ENCODE assay signal across 16 cellular contexts in the genomic region with DNA sequence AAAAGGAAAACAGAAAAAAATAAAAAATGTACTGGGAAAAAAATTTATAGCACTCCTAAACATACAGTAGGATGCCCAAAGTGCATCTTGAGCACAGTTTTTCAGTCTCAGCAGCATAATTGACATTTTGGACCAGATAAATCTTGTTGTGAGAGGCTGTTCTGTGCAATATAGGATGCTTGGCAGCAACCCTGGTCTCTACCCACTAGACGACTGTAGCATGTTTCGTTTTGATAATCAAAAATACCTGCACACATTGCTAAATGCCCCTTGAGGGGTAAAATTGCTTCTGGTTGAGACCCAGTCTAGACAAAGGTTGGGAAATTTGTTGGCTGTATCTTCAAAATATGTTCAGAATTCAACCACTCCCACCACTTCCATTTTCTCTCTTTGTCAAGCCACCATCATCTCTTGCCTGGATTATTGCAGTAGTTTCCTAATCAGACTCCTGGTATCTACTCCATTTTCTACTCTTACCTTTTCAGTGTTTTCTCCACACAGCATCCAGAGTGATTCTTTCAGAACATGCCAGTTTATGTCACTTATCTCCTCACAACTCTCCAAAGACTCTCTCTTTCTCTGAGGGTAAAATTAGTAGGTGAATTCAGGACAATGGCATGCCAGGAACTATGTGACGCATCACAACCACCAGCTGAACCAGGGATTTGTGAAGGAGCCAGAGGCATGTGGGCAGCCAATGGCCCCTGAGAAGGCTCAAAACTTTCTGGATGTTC.
DNase-seq lines count a peak whose midpoint lies in the region; ATAC-seq, FAIRE-seq and TF ChIP-seq lines count a peak whose summit lies in the region.
"Had no signal": no experiment of that assay in that cellular context is flagged by ENCODE, and none has a peak within 500 bp of the region (broad histone marks: within the 10 kb centered on the region; RNA-seq: fewer than 3 reads in every experiment).

No MANE protein-coding gene starts in this region.

- no peak for TF ChIP-seq POLR2A in breast epithelium (IDR thresholded peaks at IDR 0.05)

- H3K36me3 ChIP-seq in breast epithelium (no peaks in the 10 kb centered on the region), brain microvascular endothelial cell (replicated peaks) (no peaks in the 10 kb centered on the region)
- H3K36me3 ChIP-seq: neutrophil had no signal

- peak; percentile 46 for DNase-seq in MCF 10A (ENCODE audit: unreplicated experiment)
- no peak for DNase-seq in breast epithelium (ENCODE audit: low spot score in 2 of 2)
- peak; percentile 87 for DNase-seq in brain microvascular endothelial cell
- peak; percentile 46 for DNase-seq in left ventricle myocardium superior
- peak; percentile 50 for DNase-seq in urothelium cell line (ENCODE audit: low spot score)
- DNase-seq in stimulated activated naive CD8-positive, alpha-beta T cell treated with anti-CD3 and anti-CD28 coated beads, Interleukin-15, Interleukin-2, amounts not matched to agents 100 U/mL and 50 U/mL, for 24 hours = no peak
- no peak for DNase-seq in NCI-H2107 treated with DMSO at 0.1 percent for 48 hours (lab: John Stamatoyannopoulos, UW; ENCODE audit: unreplicated experiment)
- DNase-seq in NAMALWA (ENCODE audit: low spot score) = no peak
- DNase-seq: NCI-H1694 treated with DMSO at 0.1 percent for 48 hours; stimulated activated CD4-positive, alpha-beta T cell treated with anti-CD3 and anti-CD28 coated beads, Interleukin-1b, Interleukin-23, amount 100 ng/mL, for 48 hours; stimulated activated naive CD4-positive, alpha-beta T cell had no signal

- peak overlapping the region; percentile 26 for H3K4me3 Mint-ChIP-seq in MCF 10A (ENCODE audit: unreplicated experiment)
- H3K4me3 Mint-ChIP-seq: activated naive CD8-positive, alpha-beta T cell; T-helper 2 cell treated with Interferon-gamma antibody and Interleukin-4, amounts not matched to agents 5 μg/mL and 100 μg/mL, for 36 hours had no signal

- no peaks in the 10 kb centered on the region for H3K36me3 Mint-ChIP-seq in MCF 10A (ENCODE audit: insufficient read depth, unreplicated experiment)
- H3K36me3 Mint-ChIP-seq: activated naive CD8-positive, alpha-beta T cell had no signal

- H3K27me3 ChIP-seq in breast epithelium (no peaks in the 10 kb centered on the region), brain microvascular endothelial cell (replicated peaks) (no peaks in the 10 kb centered on the region)
- H3K27me3 ChIP-seq: neutrophil had no signal

- CTCF ChIA-PET in MCF 10A (lab: Yijun Ruan, JAX) = interaction anchor here (0.8 kb wide), 1 partner anchor 427 kb away, joined by 3 read pairs; no protein-coding TSS in a partner anchor

- intact Hi-C loops in MCF 10A (cut with micrococcal nuclease) (no loop called here), breast epithelium (cut with DNase I; ENCODE audit: low total_unique reads) (no loop called here), left ventricle myocardium superior (cut with micrococcal nuclease) (no loop called here)

- peak; percentile 95 for ATAC-seq in left ventricle myocardium superior
- no peak for ATAC-seq in stimulated activated naive CD8-positive, alpha-beta T cell treated with anti-CD3 and anti-CD28 coated beads, Interleukin-15, Interleukin-2, amounts not matched to agents 100 U/mL and 50 U/mL, for 24 hours

- H3K27ac ChIP-seq in breast epithelium (no peak overlapping the region), brain microvascular endothelial cell (peak overlapping the region; percentile 91)
- H3K27ac ChIP-seq: 22Rv1, neutrophil had no signal

- POLR2A ChIA-PET in MCF 10A (lab: Yijun Ruan, JAX) = no interaction called here

- H3K4me3 ChIP-seq in breast epithelium (no peak overlapping the region), brain microvascular endothelial cell (ENCODE audit: low read depth, low read length) (no peak overlapping the region)

- no peaks in the 10 kb centered on the region for H3K9me3 ChIP-seq in breast epithelium
- H3K9me3 ChIP-seq: neutrophil had no signal

- no peaks in the 10 kb centered on the region for H3K9me3 Mint-ChIP-seq in MCF 10A (ENCODE audit: unreplicated experiment)
- H3K9me3 Mint-ChIP-seq: T-helper 2 cell treated with Interferon-gamma antibody and Interleukin-4, amounts not matched to agents 5 μg/mL and 100 μg/mL, for 36 hours had no signal

- TSS peak; percentile 80 for BruUV-seq in MCF 10A (replicated peaks; lab: Mats Ljungman, UMichigan)

- peak overlapping the region; percentile 11 for H3K27ac Mint-ChIP-seq in MCF 10A (ENCODE audit: low read depth, unreplicated experiment)
- H3K27ac Mint-ChIP-seq: activated naive CD8-positive, alpha-beta T cell; T-helper 2 cell treated with Interferon-gamma antibody and Interleukin-4, amounts not matched to agents 5 μg/mL and 100 μg/mL, for 36 hours had no signal

- FAIRE-seq in urothelium cell line (lab: Jason Lieb, UNC) = no peak
- FAIRE-seq: endometrium had no signal

- no peaks in the 10 kb centered on the region for H3K4me1 ChIP-seq in breast epithelium

- TF ChIP-seq CTCF in MCF 10A (IDR thresholded peaks at IDR 0.05; ENCODE audit: unreplicated experiment) (no peak), breast epithelium (IDR thresholded peaks at IDR 0.05) (no peak), brain microvascular endothelial cell (IDR thresholded peaks at IDR 0.05; ENCODE audit: low read depth, low read length, missing control alignments) (no peak)

- H3K4me1 Mint-ChIP-seq in MCF 10A (ENCODE audit: insufficient read depth, unreplicated experiment) = peaks cover 21% of the 10 kb centered on the region

- H3K27me3 Mint-ChIP-seq in MCF 10A (ENCODE audit: insufficient read depth, unreplicated experiment) = no peaks in the 10 kb centered on the region

- in situ Hi-C loops in brain microvascular endothelial cell (cut with HindIII; ENCODE audit: low pct_ligation_motif_present, low sequenced_read_pairs) = no loop called here

Comparison
In these comparisons a context has a peak if more than half of its experiments do, and no peak if none do; other contexts are left out.
1. DNase-seq: peak in MCF 10A (single experiment), brain microvascular endothelial cell (single experiment), left ventricle myocardium superior (single experiment) and urothelium cell line (single experiment); none in breast epithelium (0 of 2), stimulated activated naive CD8-positive, alpha-beta T cell treated with anti-CD3 and anti-CD28 coated beads, Interleukin-15, Interleukin-2, amounts not matched to agents 100 U/mL and 50 U/mL, for 24 hours (single experiment), NCI-H2107 treated with DMSO at 0.1 percent for 48 hours (single experiment) and NAMALWA (single experiment).